In genomic region chr6:53287336-53288225, GRCh38 we compare ENCODE assay signal across 12 cellular contexts.
A peak's percentile ranks its signal among the peaks of the same experiment; 100 is the strongest.
DNase-seq lines count a peak whose midpoint lies in the region; ATAC-seq and TF ChIP-seq lines count a peak whose summit lies in the region.
"Had no signal": no experiment of that assay in that cellular context is flagged by ENCODE, and none has a peak within 500 bp of the region (broad histone marks: within the 10 kb centered on the region; RNA-seq: fewer than 3 reads in every experiment).

No MANE protein-coding gene starts in this region.

- no peak overlapping the region for H3K4me3 Mint-ChIP-seq in activated CD4-positive, alpha-beta T cell treated with anti-CD3 and anti-CD28 coated beads, Interleukin-2, amount 10 ng/mL, durations not matched to agents 7 days and 5 days
- H3K4me3 Mint-ChIP-seq in T-cell: no peak overlapping the region
- H3K4me3 Mint-ChIP-seq in stimulated activated effector memory CD8-positive, alpha-beta T cell treated with anti-CD3 and anti-CD28 coated beads, Interleukin-12 subunit alpha, Interleukin-12 subunit beta, amount 100 ng/mL, for 72 hours: no peak overlapping the region

- no peaks in the 10 kb centered on the region for H3K27me3 ChIP-seq in left ventricle myocardium inferior (ENCODE audit: low read depth)
- H3K27me3 ChIP-seq: vagina had no signal

- TF ChIP-seq CTCF in left ventricle myocardium inferior (IDR thresholded peaks at IDR 0.05; ENCODE audit: borderline replicate concordance): no peak

- no peak for ATAC-seq in T-cell (replicated peaks in 1 of 4)
- no peak for ATAC-seq in stimulated activated effector memory CD8-positive, alpha-beta T cell treated with anti-CD3 and anti-CD28 coated beads, Interleukin-12 subunit alpha, Interleukin-12 subunit beta, amount 100 ng/mL, for 72 hours
- no peak for ATAC-seq in GM18502 (IDR thresholded peaks at IDR 0.05; ENCODE audit: poor library complexity, unreplicated experiment)
- no peak for ATAC-seq in GM21737 (IDR thresholded peaks at IDR 0.05; ENCODE audit: unreplicated experiment)

- peak overlapping the region; percentile 43 for H3K27ac ChIP-seq in left ventricle myocardium inferior (replicated peaks)
- H3K27ac ChIP-seq: vagina had no signal

- POLR2A ChIA-PET in activated CD4-positive, alpha-beta T cell treated with anti-CD3 and anti-CD28 coated beads, Interleukin-2, amount 10 ng/mL, durations not matched to agents 7 days and 5 days (lab: Charles Lee): no interaction called here
- POLR2A ChIA-PET in T-cell (lab: Charles Lee): no interaction called here

- peaks cover 43% of the 10 kb centered on the region for H3K36me3 Mint-ChIP-seq in activated CD4-positive, alpha-beta T cell treated with anti-CD3 and anti-CD28 coated beads, Interleukin-2, amount 10 ng/mL, durations not matched to agents 7 days and 5 days (ENCODE audit: low read depth)
- peaks cover 45% of the 10 kb centered on the region for H3K36me3 Mint-ChIP-seq in T-cell
- peaks cover 74% of the 10 kb centered on the region for H3K36me3 Mint-ChIP-seq in stimulated activated effector memory CD8-positive, alpha-beta T cell treated with anti-CD3 and anti-CD28 coated beads, Interleukin-12 subunit alpha, Interleukin-12 subunit beta, amount 100 ng/mL, for 72 hours

- peaks cover 32% of the 10 kb centered on the region for H3K4me1 ChIP-seq in left ventricle myocardium inferior
- H3K4me1 ChIP-seq: vagina had no signal

- H3K27ac Mint-ChIP-seq in activated CD4-positive, alpha-beta T cell treated with anti-CD3 and anti-CD28 coated beads, Interleukin-2, amount 10 ng/mL, durations not matched to agents 7 days and 5 days: peak overlapping the region; percentile 54
- peak overlapping the region; percentile 90 to 92 for H3K27ac Mint-ChIP-seq in T-cell
- peak overlapping the region; percentile 74 for H3K27ac Mint-ChIP-seq in stimulated activated effector memory CD8-positive, alpha-beta T cell treated with anti-CD3 and anti-CD28 coated beads, Interleukin-12 subunit alpha, Interleukin-12 subunit beta, amount 100 ng/mL, for 72 hours

- H3K9me3 ChIP-seq in left ventricle myocardium inferior (replicated peaks): no peaks in the 10 kb centered on the region
- H3K9me3 ChIP-seq: vagina had no signal

- H3K4me3 ChIP-seq in left ventricle myocardium inferior: no peak overlapping the region
- H3K4me3 ChIP-seq: vagina had no signal

- peaks cover 41% of the 10 kb centered on the region for H3K4me1 Mint-ChIP-seq in activated CD4-positive, alpha-beta T cell treated with anti-CD3 and anti-CD28 coated beads, Interleukin-2, amount 10 ng/mL, durations not matched to agents 7 days and 5 days
- peaks cover 74 to 89% (median 75%) of the 10 kb centered on the region in 3 donors for H3K4me1 Mint-ChIP-seq in T-cell
- peaks cover 54% of the 10 kb centered on the region for H3K4me1 Mint-ChIP-seq in stimulated activated effector memory CD8-positive, alpha-beta T cell treated with anti-CD3 and anti-CD28 coated beads, Interleukin-12 subunit alpha, Interleukin-12 subunit beta, amount 100 ng/mL, for 72 hours

- DNase-seq in activated CD4-positive, alpha-beta T cell treated with anti-CD3 and anti-CD28 coated beads, Interleukin-2, amount 10 ng/mL, durations not matched to agents 7 days and 5 days: no peak
- no peak for DNase-seq in activated CD4-positive, alpha-beta T cell treated with anti-CD3 and anti-CD28 coated beads, Interleukin-2, amount 50 U/mL, for 4 hours
- no peak for DNase-seq in T-cell
- DNase-seq in left ventricle myocardium inferior: no peak
- DNase-seq in stimulated activated effector memory CD8-positive, alpha-beta T cell treated with anti-CD3 and anti-CD28 coated beads, Interleukin-12 subunit alpha, Interleukin-12 subunit beta, amount 100 ng/mL, for 72 hours (ENCODE audit: low spot score in 2 of 2): no peak
- DNase-seq in NCI-H1436 (lab: John Stamatoyannopoulos, UW): no peak
- DNase-seq: ACHN; NCI-H446 treated with DMSO at 0.1 percent for 48 hours; stimulated activated CD4-positive, alpha-beta T cell treated with anti-CD3 and anti-CD28 coated beads, Interleukin-4, amount 100 ng/mL, for 24 hours had no signal

- H3K36me3 ChIP-seq in left ventricle myocardium inferior: peaks cover 14% of the 10 kb centered on the region
- H3K36me3 ChIP-seq: vagina had no signal

- H3K9me3 Mint-ChIP-seq in activated CD4-positive, alpha-beta T cell treated with anti-CD3 and anti-CD28 coated beads, Interleukin-2, amount 10 ng/mL, durations not matched to agents 7 days and 5 days: no peaks in the 10 kb centered on the region
- no peaks in the 10 kb centered on the region for H3K9me3 Mint-ChIP-seq in T-cell
- no peaks in the 10 kb centered on the region for H3K9me3 Mint-ChIP-seq in stimulated activated effector memory CD8-positive, alpha-beta T cell treated with anti-CD3 and anti-CD28 coated beads, Interleukin-12 subunit alpha, Interleukin-12 subunit beta, amount 100 ng/mL, for 72 hours

- CTCF ChIA-PET in activated CD4-positive, alpha-beta T cell treated with anti-CD3 and anti-CD28 coated beads, Interleukin-2, amount 10 ng/mL, durations not matched to agents 7 days and 5 days (lab: Charles Lee): interaction anchor here (1.4 to 2.3 kb wide), 2 partner anchors 14 kb away, joined by 4 to 5 read pairs; no protein-coding TSS in a partner anchor
- CTCF ChIA-PET in T-cell (lab: Charles Lee): no interaction called here

- no peaks in the 10 kb centered on the region for H3K27me3 Mint-ChIP-seq in activated CD4-positive, alpha-beta T cell treated with anti-CD3 and anti-CD28 coated beads, Interleukin-2, amount 10 ng/mL, durations not matched to agents 7 days and 5 days
- no peaks in the 10 kb centered on the region for H3K27me3 Mint-ChIP-seq in T-cell

- intact Hi-C loops in left ventricle myocardium inferior (cut with micrococcal nuclease): no loop called here
